ENCODE assay signal across 22 cellular contexts in genomic region chr5:133384903-133385302, GRCh38.
"Had no signal": no experiment of that assay in that cellular context is flagged by ENCODE, and none has a peak within 500 bp of the region (broad histone marks: within the 10 kb centered on the region; RNA-seq: fewer than 3 reads in every experiment).

No MANE protein-coding gene starts in this region.

- H3K4me3 ChIP-seq: gastrocnemius medialis, hepatocyte, spleen, tibial artery had no signal

- H3K36me3 Mint-ChIP-seq: activated naive CD8-positive, alpha-beta T cell; naive thymus-derived CD4-positive, alpha-beta T cell; WTC11 had no signal

- H3K4me1 Mint-ChIP-seq: activated CD4-positive, alpha-beta T cell treated with anti-CD3 and anti-CD28 coated beads, Interleukin-2, amount 10 ng/mL, durations not matched to agents 7 days and 5 days; naive thymus-derived CD4-positive, alpha-beta T cell had no signal

- H3K27ac Mint-ChIP-seq: activated CD4-positive, alpha-beta T cell treated with anti-CD3 and anti-CD28 coated beads, Interleukin-2, amount 10 ng/mL, durations not matched to agents 7 days and 5 days; activated CD8-positive, alpha-beta T cell treated with anti-CD3 and anti-CD28 coated beads, Interleukin-2, amount 10 ng/mL, durations not matched to agents 7 days and 5 days; activated naive CD8-positive, alpha-beta T cell; activated T-cell treated with anti-CD3 and anti-CD28 coated beads, Interleukin-2, amount 50 U/mL, for 24 hours; naive thymus-derived CD4-positive, alpha-beta T cell; WTC11 had no signal

- ATAC-seq: activated CD8-positive, alpha-beta T cell treated with anti-CD3 and anti-CD28 coated beads, Interleukin-2, amount 10 ng/mL, durations not matched to agents 7 days and 5 days; gastrocnemius medialis; naive thymus-derived CD4-positive, alpha-beta T cell; SK-N-SH treated with all-trans-retinoic acid at 6 μM for 48 hours; stimulated activated naive CD8-positive, alpha-beta T cell treated with anti-CD3 and anti-CD28 coated beads, Interleukin-15, Interleukin-2, amounts not matched to agents 100 U/mL and 50 U/mL, for 24 hours had no signal

- H3K4me2 ChIP-seq: hepatocyte had no signal

- H3K9me3 ChIP-seq: gastrocnemius medialis, spleen, tibial artery had no signal

- H3K27ac ChIP-seq: gastrocnemius medialis, hepatocyte, spleen, tibial artery had no signal

- DNase-seq: activated CD4-positive, alpha-beta T cell treated with anti-CD3 and anti-CD28 coated beads for 1 hour; activated CD4-positive, alpha-beta T cell treated with anti-CD3 and anti-CD28 coated beads, Interleukin-2, amount 10 ng/mL, durations not matched to agents 7 days and 5 days; activated CD8-positive, alpha-beta T cell treated with anti-CD3 and anti-CD28 coated beads, Interleukin-2, amount 10 ng/mL, durations not matched to agents 7 days and 5 days; activated T-cell treated with anti-CD3 and anti-CD28 coated beads, Interleukin-2, amount 50 U/mL, for 24 hours; anterior cingulate cortex; effector memory CD4-positive, alpha-beta T cell; erythroblast; gastrocnemius medialis; glutamatergic neuron; left cardiac atrium; midbrain; naive thymus-derived CD4-positive, alpha-beta T cell; right cardiac atrium; stimulated activated naive CD8-positive, alpha-beta T cell treated with anti-CD3 and anti-CD28 coated beads, Interleukin-15, Interleukin-2, amounts not matched to agents 100 U/mL and 50 U/mL, for 24 hours; T-helper 2 cell had no signal

- H3K9me3 Mint-ChIP-seq: activated CD4-positive, alpha-beta T cell treated with anti-CD3 and anti-CD28 coated beads, Interleukin-2, amount 10 ng/mL, durations not matched to agents 7 days and 5 days; activated T-cell treated with anti-CD3 and anti-CD28 coated beads, Interleukin-2, amount 50 U/mL, for 24 hours; naive thymus-derived CD4-positive, alpha-beta T cell; neural crest cell; WTC11 had no signal

- H3K4me3 Mint-ChIP-seq: activated CD4-positive, alpha-beta T cell treated with anti-CD3 and anti-CD28 coated beads, Interleukin-2, amount 10 ng/mL, durations not matched to agents 7 days and 5 days; activated CD8-positive, alpha-beta T cell treated with anti-CD3 and anti-CD28 coated beads, Interleukin-2, amount 10 ng/mL, durations not matched to agents 7 days and 5 days; activated naive CD8-positive, alpha-beta T cell; activated T-cell treated with anti-CD3 and anti-CD28 coated beads, Interleukin-2, amount 50 U/mL, for 24 hours; naive thymus-derived CD4-positive, alpha-beta T cell; neural crest cell; WTC11 had no signal

- H3K4me1 ChIP-seq: gastrocnemius medialis, spleen, tibial artery had no signal

- H3K36me3 ChIP-seq: gastrocnemius medialis, spleen, tibial artery had no signal

- H3K27me3 ChIP-seq: gastrocnemius medialis, hepatocyte had no signal

- H2AFZ ChIP-seq: hepatocyte had no signal
